13 cellular contexts compared by ENCODE assay signal in the genomic region with DNA sequence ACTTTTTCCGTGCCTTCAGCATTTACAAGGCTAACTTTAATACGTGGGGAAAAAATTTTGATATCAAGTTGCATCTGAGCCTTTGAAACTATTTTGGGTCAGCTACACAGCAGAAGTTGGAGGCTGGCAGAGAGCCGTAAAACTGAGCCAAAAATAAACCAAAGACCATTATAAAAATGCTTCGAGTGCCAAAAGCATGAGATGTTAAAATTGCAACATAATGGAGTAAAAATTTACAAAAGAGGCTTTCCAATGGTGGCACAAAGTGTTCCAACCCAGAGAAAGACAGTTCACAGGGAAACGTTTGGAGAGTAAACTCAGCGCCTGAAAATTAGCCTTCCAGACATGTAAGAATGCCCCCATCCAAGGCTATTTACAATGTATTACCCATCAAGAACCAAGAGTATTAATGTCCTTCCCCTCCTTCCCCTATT.
DNase-seq lines count a peak whose midpoint lies in the region; ATAC-seq, FAIRE-seq and TF ChIP-seq lines count a peak whose summit lies in the region.
"Had no signal": no experiment of that assay in that cellular context is flagged by ENCODE, and none has a peak within 500 bp of the region (broad histone marks: within the 10 kb centered on the region; RNA-seq: fewer than 3 reads in every experiment).

No MANE protein-coding gene starts in this region.

- peak; percentile 45 for FAIRE-seq in astrocyte (lab: Jason Lieb, UNC)
- FAIRE-seq: D721Med had no signal

- no peaks in the 10 kb centered on the region for H3K36me3 Mint-ChIP-seq in astrocyte (ENCODE audit: low read depth, unreplicated experiment)
- H3K36me3 Mint-ChIP-seq in natural killer cell treated with Interleukin-12 subunit alpha and Interleukin-12 subunit beta and Interleukin-15 and Interleukin-18, amount 100 ng/mL, for 72 hours = no peaks in the 10 kb centered on the region
- H3K36me3 Mint-ChIP-seq: stimulated activated effector memory CD8-positive, alpha-beta T cell treated with anti-CD3 and anti-CD28 coated beads, Interleukin-12 subunit alpha, Interleukin-12 subunit beta, amount 100 ng/mL, for 72 hours had no signal

- no peaks in the 10 kb centered on the region for H3K36me3 ChIP-seq in astrocyte (ENCODE audit: insufficient read depth, low read length)
- H3K36me3 ChIP-seq: heart left ventricle had no signal

- no peaks in the 10 kb centered on the region for H3K79me2 ChIP-seq in astrocyte (ENCODE audit: insufficient read depth, low read length)

- no peaks in the 10 kb centered on the region for H3K9me3 Mint-ChIP-seq in astrocyte (ENCODE audit: unreplicated experiment)
- no peaks in the 10 kb centered on the region for H3K9me3 Mint-ChIP-seq in natural killer cell treated with Interleukin-12 subunit alpha and Interleukin-12 subunit beta and Interleukin-15 and Interleukin-18, amount 100 ng/mL, for 72 hours

- no peaks in the 10 kb centered on the region for H3K4me1 Mint-ChIP-seq in astrocyte (ENCODE audit: low read depth, unreplicated experiment)
- no peaks in the 10 kb centered on the region for H3K4me1 Mint-ChIP-seq in natural killer cell treated with Interleukin-12 subunit alpha and Interleukin-12 subunit beta and Interleukin-15 and Interleukin-18, amount 100 ng/mL, for 72 hours (ENCODE audit: low read depth in 2 of 2)
- H3K4me1 Mint-ChIP-seq: stimulated activated effector memory CD8-positive, alpha-beta T cell treated with anti-CD3 and anti-CD28 coated beads, Interleukin-12 subunit alpha, Interleukin-12 subunit beta, amount 100 ng/mL, for 72 hours had no signal

- DNase-seq in GM04504 (ENCODE audit: low read depth) = peak; percentile 52
- peak; percentile 74 for DNase-seq in astrocyte (ENCODE audit: low read depth)
- DNase-seq in right cardiac atrium = no peak
- DNase-seq in stromal cell of bone marrow (ENCODE audit: low read depth) = peak; percentile 74
- no peak for DNase-seq in natural killer cell treated with Interleukin-12 subunit alpha and Interleukin-12 subunit beta and Interleukin-15 and Interleukin-18, amount 100 ng/mL, for 72 hours (ENCODE audit: low spot score)
- DNase-seq in head of caudate nucleus = no peak
- DNase-seq in middle frontal gyrus (ENCODE audit: extremely low spot score, low spot score) = no peak
- DNase-seq: cerebellar nuclear complex; stimulated activated CD4-positive, alpha-beta T cell treated with anti-CD3 and anti-CD28 coated beads, Interleukin-15, amount 100 ng/mL, for 24 hours had no signal

- H3K4me3 ChIP-seq in astrocyte (ENCODE audit: insufficient read depth, low read depth, low read length) = no peak overlapping the region
- H3K4me3 ChIP-seq in right cardiac atrium (ENCODE audit: low read length) = peak overlapping the region; percentile 27
- H3K4me3 ChIP-seq: heart left ventricle had no signal

- intact Hi-C loops in right cardiac atrium (cut with DNase I) = no loop called here
- intact Hi-C loops in head of caudate nucleus (cut with DNase I) = no loop called here

- H3K9me3 ChIP-seq in astrocyte (ENCODE audit: insufficient read depth, low read depth, low read length) = no peaks in the 10 kb centered on the region
- H3K9me3 ChIP-seq in right cardiac atrium (ENCODE audit: control insufficient read depth, low read length) = no peaks in the 10 kb centered on the region
- H3K9me3 ChIP-seq: heart left ventricle had no signal

- no peak for TF ChIP-seq CTCF in astrocyte (IDR thresholded peaks at IDR 0.05; ENCODE audit: insufficient read depth, low read depth, low read length)

- peak overlapping the region; percentile 23 for H3K4me2 ChIP-seq in astrocyte (ENCODE audit: low read length)

- no peak overlapping the region for H3K9ac ChIP-seq in astrocyte (ENCODE audit: low read length)

- H3K27ac ChIP-seq in astrocyte (ENCODE audit: low read depth, low read length) (no peak overlapping the region), right cardiac atrium (ENCODE audit: low read length) (no peak overlapping the region)

- H3K4me3 Mint-ChIP-seq in astrocyte (ENCODE audit: unreplicated experiment) = no peak overlapping the region
- H3K4me3 Mint-ChIP-seq in natural killer cell treated with Interleukin-12 subunit alpha and Interleukin-12 subunit beta and Interleukin-15 and Interleukin-18, amount 100 ng/mL, for 72 hours = no peak overlapping the region
- H3K4me3 Mint-ChIP-seq: stimulated activated effector memory CD8-positive, alpha-beta T cell treated with anti-CD3 and anti-CD28 coated beads, Interleukin-12 subunit alpha, Interleukin-12 subunit beta, amount 100 ng/mL, for 72 hours had no signal

- no peaks in the 10 kb centered on the region for H3K27me3 Mint-ChIP-seq in astrocyte (ENCODE audit: low read depth, unreplicated experiment)
- peaks cover 3 to 5% of the 10 kb centered on the region in 2 donors for H3K27me3 Mint-ChIP-seq in natural killer cell treated with Interleukin-12 subunit alpha and Interleukin-12 subunit beta and Interleukin-15 and Interleukin-18, amount 100 ng/mL, for 72 hours

- H2AFZ ChIP-seq in astrocyte (ENCODE audit: low read depth, low read length) = no peak overlapping the region

- ATAC-seq in right cardiac atrium (peak; percentile 20 to 67), GM21381 (IDR thresholded peaks at IDR 0.05; ENCODE audit: unreplicated experiment) (no peak)
- ATAC-seq in natural killer cell treated with Interleukin-12 subunit alpha and Interleukin-12 subunit beta and Interleukin-15 and Interleukin-18, amount 100 ng/mL, for 72 hours = no peak
- ATAC-seq: stimulated activated effector memory CD8-positive, alpha-beta T cell treated with anti-CD3 and anti-CD28 coated beads, Interleukin-12 subunit alpha, Interleukin-12 subunit beta, amount 100 ng/mL, for 72 hours had no signal

- peaks cover 29% of the 10 kb centered on the region for H3K27me3 ChIP-seq in astrocyte (ENCODE audit: insufficient read depth, low read length)
- no peaks in the 10 kb centered on the region for H3K27me3 ChIP-seq in right cardiac atrium (ENCODE audit: control insufficient read depth, insufficient read depth)
- H3K27me3 ChIP-seq: heart left ventricle had no signal

- H3K4me1 ChIP-seq in astrocyte (ENCODE audit: insufficient read depth, low read length) (peaks cover 7% of the 10 kb centered on the region), right cardiac atrium (ENCODE audit: control insufficient read depth, insufficient read depth, low read length) (no peaks in the 10 kb centered on the region)

- H4K20me1 ChIP-seq in astrocyte (ENCODE audit: insufficient read depth, low read length) = no peaks in the 10 kb centered on the region

- 28% methylated on average over 6 of the region's 6 CpGs for WGBS in right cardiac atrium

- H3K27ac Mint-ChIP-seq in astrocyte (ENCODE audit: unreplicated experiment) = no peak overlapping the region
- H3K27ac Mint-ChIP-seq in natural killer cell treated with Interleukin-12 subunit alpha and Interleukin-12 subunit beta and Interleukin-15 and Interleukin-18, amount 100 ng/mL, for 72 hours = no peak overlapping the region
- H3K27ac Mint-ChIP-seq: stimulated activated effector memory CD8-positive, alpha-beta T cell treated with anti-CD3 and anti-CD28 coated beads, Interleukin-12 subunit alpha, Interleukin-12 subunit beta, amount 100 ng/mL, for 72 hours had no signal

Comparison
In these comparisons a context has a peak if more than half of its experiments do, and no peak if none do; other contexts are left out.
1. DNase-seq: peak in GM04504 (single experiment), astrocyte (single experiment) and stromal cell of bone marrow (single experiment); none in right cardiac atrium (0 of 3), natural killer cell treated with Interleukin-12 subunit alpha and Interleukin-12 subunit beta and Interleukin-15 and Interleukin-18, amount 100 ng/mL, for 72 hours (single experiment), head of caudate nucleus (0 of 42) and middle frontal gyrus (single experiment).
2. ATAC-seq: peak in right cardiac atrium (2 of 2); none in natural killer cell treated with Interleukin-12 subunit alpha and Interleukin-12 subunit beta and Interleukin-15 and Interleukin-18, amount 100 ng/mL, for 72 hours (0 of 2) and GM21381 (single experiment).